In genomic region chr12:15534322-15534721, GRCh38 we compare ENCODE assay signal across 8 cellular contexts.
DNase-seq lines count a peak whose midpoint lies in the region; ATAC-seq and TF ChIP-seq lines count a peak whose summit lies in the region.

No MANE protein-coding gene starts in this region.

- peak; percentile 16 for DNase-seq in stimulated activated CD4-positive, alpha-beta T cell treated with anti-CD3 and anti-CD28 coated beads, Interleukin-2, amount 100 ng/mL, for 4 hours (ENCODE audit: low read depth)
- DNase-seq in stimulated activated CD4-positive, alpha-beta T cell treated with anti-CD3 and anti-CD28 coated beads, Interleukin-2, amount 100 ng/mL, for 48 hours: no peak
- peak; percentile 20 for DNase-seq in activated CD4-positive, alpha-beta memory T cell treated with anti-CD3 and anti-CD28 coated beads for 36 hours
- DNase-seq in mesenchymal stem cell (peak; percentile 62), WTC11 (ENCODE audit: low spot score) (no peak), COLO668 (lab: John Stamatoyannopoulos, UW; ENCODE audit: unreplicated experiment) (no peak), MG63 (no peak)

- no peaks in the 10 kb centered on the region for H3K36me3 Mint-ChIP-seq in activated CD4-positive, alpha-beta memory T cell treated with anti-CD3 and anti-CD28 coated beads for 36 hours
- H3K36me3 Mint-ChIP-seq in WTC11: no peaks in the 10 kb centered on the region

- intact Hi-C loops in activated CD4-positive, alpha-beta memory T cell treated with anti-CD3 and anti-CD28 coated beads for 36 hours (cut with micrococcal nuclease): loop anchor here (1.0 kb wide), 4 partner anchors 12 to 348 kb away; partner anchors contain the start of gene STRAP

- no peaks in the 10 kb centered on the region for H3K4me1 ChIP-seq in mesenchymal stem cell (ENCODE audit: control insufficient read depth, insufficient read depth, low read depth, low read length)

- WGBS in mesenchymal stem cell: 91% methylated on average over 2 of the region's 3 CpGs

- H3K27me3 ChIP-seq in mesenchymal stem cell (ENCODE audit: control insufficient read depth in 1 of 2, insufficient read depth in 1 of 2, low read length in 2 of 2) (no peaks in the 10 kb centered on the region), MG63 (no peaks in the 10 kb centered on the region)

- H3K23ac ChIP-seq in mesenchymal stem cell (ENCODE audit: low read length in 2 of 2): no peak overlapping the region

- H4K91ac ChIP-seq in mesenchymal stem cell (ENCODE audit: low read length): peak overlapping the region; percentile 11

- no peaks in the 10 kb centered on the region for H3K36me3 ChIP-seq in mesenchymal stem cell (ENCODE audit: control insufficient read depth in 1 of 2, insufficient read depth in 2 of 2, low read depth in 1 of 2, low read length in 2 of 2)
- H3K36me3 ChIP-seq in MG63: no peaks in the 10 kb centered on the region

- H2AK5ac ChIP-seq in mesenchymal stem cell (ENCODE audit: low read length, severe bottlenecking): no peak overlapping the region

- no peak overlapping the region for H3K4me2 ChIP-seq in mesenchymal stem cell (ENCODE audit: low read length, poor library complexity, severe bottlenecking)

- H4K8ac ChIP-seq in mesenchymal stem cell (ENCODE audit: low read length): peak overlapping the region; percentile 78

- no peak overlapping the region for H3K9ac ChIP-seq in mesenchymal stem cell (ENCODE audit: low read length)

- H2BK120ac ChIP-seq in mesenchymal stem cell (ENCODE audit: low read depth, low read length): peak overlapping the region; percentile 42

- no peak overlapping the region for H3K27ac ChIP-seq in mesenchymal stem cell (ENCODE audit: low read length, poor library complexity, severe bottlenecking)

- peaks cover 15% of the 10 kb centered on the region for H3K4me1 Mint-ChIP-seq in activated CD4-positive, alpha-beta memory T cell treated with anti-CD3 and anti-CD28 coated beads for 36 hours (ENCODE audit: low read depth)
- no peaks in the 10 kb centered on the region for H3K4me1 Mint-ChIP-seq in WTC11

- no peaks in the 10 kb centered on the region for H3K27me3 Mint-ChIP-seq in activated CD4-positive, alpha-beta memory T cell treated with anti-CD3 and anti-CD28 coated beads for 36 hours
- no peaks in the 10 kb centered on the region for H3K27me3 Mint-ChIP-seq in WTC11 (ENCODE audit: low read depth)

- no peaks in the 10 kb centered on the region for H3K79me1 ChIP-seq in mesenchymal stem cell (replicated peaks; ENCODE audit: low read length, poor library complexity, severe bottlenecking)

- POLR2A ChIA-PET in activated CD4-positive, alpha-beta memory T cell treated with anti-CD3 and anti-CD28 coated beads for 36 hours (lab: Charles Lee): no interaction called here
- POLR2A ChIA-PET in WTC11 (lab: Charles Lee): no interaction called here

- H2BK15ac ChIP-seq in mesenchymal stem cell (ENCODE audit: low read depth, poor library complexity, severe bottlenecking): no peak overlapping the region

- H3K18ac ChIP-seq in mesenchymal stem cell (ENCODE audit: low read depth in 1 of 2, low read length in 2 of 2): peak overlapping the region in 1 of 2 experiments; percentile 66

- H2BK12ac ChIP-seq in mesenchymal stem cell (ENCODE audit: low read length in 2 of 2): peak overlapping the region in 1 of 2 experiments; percentile 38

- no peak overlapping the region for H2AFZ ChIP-seq in mesenchymal stem cell (ENCODE audit: low read depth, low read length)

- no peak for TF ChIP-seq CTCF in WTC11 (IDR thresholded peaks at IDR 0.05)

- H3K4me3 ChIP-seq in mesenchymal stem cell (ENCODE audit: insufficient read depth in 1 of 2, low read depth in 1 of 2, low read length in 2 of 2) (peak overlapping the region in 1 of 2 experiments; percentile 14), MG63 (no peak overlapping the region)

- no peak overlapping the region for H3K4ac ChIP-seq in mesenchymal stem cell (ENCODE audit: low read depth in 1 of 2, low read length in 2 of 2)

- no peak overlapping the region for H2BK5ac ChIP-seq in mesenchymal stem cell (ENCODE audit: low read depth, low read length, poor library complexity, severe bottlenecking)

- H3K27ac Mint-ChIP-seq in activated CD4-positive, alpha-beta memory T cell treated with anti-CD3 and anti-CD28 coated beads for 36 hours: peak overlapping the region; percentile 70
- no peak overlapping the region for H3K27ac Mint-ChIP-seq in WTC11

- H3K9me3 ChIP-seq in mesenchymal stem cell (ENCODE audit: control insufficient read depth, low read length) (no peaks in the 10 kb centered on the region), MG63 (no peaks in the 10 kb centered on the region)

- CTCF ChIA-PET in activated CD4-positive, alpha-beta memory T cell treated with anti-CD3 and anti-CD28 coated beads for 36 hours (lab: Charles Lee): interaction anchor here (0.6 to 11.8 kb wide), 11 partner anchors 9 to 363 kb away, joined by 3 to 478 read pairs (median 4); no protein-coding TSS in a partner anchor
- CTCF ChIA-PET in WTC11 (lab: Charles Lee): interaction anchor here (1.9 to 2.2 kb wide), 2 partner anchors 51 to 323 kb away, joined by 9 to 14 read pairs; no protein-coding TSS in a partner anchor

- no peaks in the 10 kb centered on the region for H3K9me3 Mint-ChIP-seq in activated CD4-positive, alpha-beta memory T cell treated with anti-CD3 and anti-CD28 coated beads for 36 hours
- H3K9me3 Mint-ChIP-seq in WTC11: no peaks in the 10 kb centered on the region

- H3K14ac ChIP-seq in mesenchymal stem cell (ENCODE audit: low read length in 2 of 2): no peak overlapping the region

- ATAC-seq in HG03280 (IDR thresholded peaks at IDR 0.05; ENCODE audit: unreplicated experiment) (peak; percentile 82), WTC11 (no peak)

- peak overlapping the region; percentile 50 for H3K4me3 Mint-ChIP-seq in activated CD4-positive, alpha-beta memory T cell treated with anti-CD3 and anti-CD28 coated beads for 36 hours
- H3K4me3 Mint-ChIP-seq in WTC11: no peak overlapping the region

TF ChIP-seq in WTC11, 78 proteins besides CTCF, POLR2A, EP300 and RAD21 (continues in another document):
- no peak for TF ChIP-seq RELA (CRISPR knock-in tag; IDR thresholded peaks at IDR 0.05; ENCODE audit: borderline replicate concordance)
- TF ChIP-seq TP53 (CRISPR knock-in tag; IDR thresholded peaks at IDR 0.05): no peak
- no peak for TF ChIP-seq TCF7 (CRISPR knock-in tag; IDR thresholded peaks at IDR 0.05; ENCODE audit: low read depth)
- no peak for TF ChIP-seq FOXK1 (CRISPR knock-in tag; IDR thresholded peaks at IDR 0.05)
- no peak for TF ChIP-seq NFE2L1 (CRISPR knock-in tag; IDR thresholded peaks at IDR 0.05)
- TF ChIP-seq STAT6 (CRISPR knock-in tag; conservative IDR thresholded peaks at IDR 0.05; ENCODE audit: low read depth): no peak
- no peak for TF ChIP-seq FOXP4 (CRISPR knock-in tag; IDR thresholded peaks at IDR 0.05)
- no peak for TF ChIP-seq ZNF263 (CRISPR knock-in tag; IDR thresholded peaks at IDR 0.05; ENCODE audit: low read depth)
- TF ChIP-seq ETV6 (CRISPR knock-in tag; IDR thresholded peaks at IDR 0.05): no peak
- no peak for TF ChIP-seq E2F5 (CRISPR knock-in tag; IDR thresholded peaks at IDR 0.05)

Comparison
In these comparisons a context has a peak if more than half of its experiments do, and no peak if none do; other contexts are left out.
1. DNase-seq: peak in stimulated activated CD4-positive, alpha-beta T cell treated with anti-CD3 and anti-CD28 coated beads, Interleukin-2, amount 100 ng/mL, for 4 hours (single experiment), activated CD4-positive, alpha-beta memory T cell treated with anti-CD3 and anti-CD28 coated beads for 36 hours (single experiment) and mesenchymal stem cell (single experiment); none in stimulated activated CD4-positive, alpha-beta T cell treated with anti-CD3 and anti-CD28 coated beads, Interleukin-2, amount 100 ng/mL, for 48 hours (0 of 2), WTC11 (single experiment), COLO668 (single experiment) and MG63 (single experiment).